Comparison of ENCODE assay signal across 1 cellular context in the genomic region with DNA sequence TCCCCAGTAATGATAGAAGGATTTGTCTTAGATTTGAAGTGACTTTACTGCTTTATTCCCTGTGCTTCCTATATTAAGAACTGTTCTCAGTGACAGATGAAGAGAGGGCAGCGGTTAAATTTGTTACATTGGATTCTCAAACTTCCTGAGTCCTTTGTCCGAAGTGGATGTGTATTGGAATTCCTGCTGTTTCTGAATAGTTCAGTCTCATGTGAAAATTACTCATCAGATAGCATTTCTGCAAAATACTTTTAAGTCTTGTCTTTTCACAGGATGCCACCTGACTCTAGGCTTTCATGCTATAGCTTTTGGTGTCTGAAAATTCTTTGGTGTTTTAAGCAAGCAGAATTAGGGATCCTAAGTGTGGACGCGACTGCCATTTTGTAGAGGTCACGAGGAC.
TF ChIP-seq lines count a peak whose summit lies in the region.

No MANE protein-coding gene starts in this region.

TF ChIP-seq in WTC11, 78 proteins besides CTCF, POLR2A, EP300 and RAD21 (continued from another document):
- TF ChIP-seq, protein P1, sequence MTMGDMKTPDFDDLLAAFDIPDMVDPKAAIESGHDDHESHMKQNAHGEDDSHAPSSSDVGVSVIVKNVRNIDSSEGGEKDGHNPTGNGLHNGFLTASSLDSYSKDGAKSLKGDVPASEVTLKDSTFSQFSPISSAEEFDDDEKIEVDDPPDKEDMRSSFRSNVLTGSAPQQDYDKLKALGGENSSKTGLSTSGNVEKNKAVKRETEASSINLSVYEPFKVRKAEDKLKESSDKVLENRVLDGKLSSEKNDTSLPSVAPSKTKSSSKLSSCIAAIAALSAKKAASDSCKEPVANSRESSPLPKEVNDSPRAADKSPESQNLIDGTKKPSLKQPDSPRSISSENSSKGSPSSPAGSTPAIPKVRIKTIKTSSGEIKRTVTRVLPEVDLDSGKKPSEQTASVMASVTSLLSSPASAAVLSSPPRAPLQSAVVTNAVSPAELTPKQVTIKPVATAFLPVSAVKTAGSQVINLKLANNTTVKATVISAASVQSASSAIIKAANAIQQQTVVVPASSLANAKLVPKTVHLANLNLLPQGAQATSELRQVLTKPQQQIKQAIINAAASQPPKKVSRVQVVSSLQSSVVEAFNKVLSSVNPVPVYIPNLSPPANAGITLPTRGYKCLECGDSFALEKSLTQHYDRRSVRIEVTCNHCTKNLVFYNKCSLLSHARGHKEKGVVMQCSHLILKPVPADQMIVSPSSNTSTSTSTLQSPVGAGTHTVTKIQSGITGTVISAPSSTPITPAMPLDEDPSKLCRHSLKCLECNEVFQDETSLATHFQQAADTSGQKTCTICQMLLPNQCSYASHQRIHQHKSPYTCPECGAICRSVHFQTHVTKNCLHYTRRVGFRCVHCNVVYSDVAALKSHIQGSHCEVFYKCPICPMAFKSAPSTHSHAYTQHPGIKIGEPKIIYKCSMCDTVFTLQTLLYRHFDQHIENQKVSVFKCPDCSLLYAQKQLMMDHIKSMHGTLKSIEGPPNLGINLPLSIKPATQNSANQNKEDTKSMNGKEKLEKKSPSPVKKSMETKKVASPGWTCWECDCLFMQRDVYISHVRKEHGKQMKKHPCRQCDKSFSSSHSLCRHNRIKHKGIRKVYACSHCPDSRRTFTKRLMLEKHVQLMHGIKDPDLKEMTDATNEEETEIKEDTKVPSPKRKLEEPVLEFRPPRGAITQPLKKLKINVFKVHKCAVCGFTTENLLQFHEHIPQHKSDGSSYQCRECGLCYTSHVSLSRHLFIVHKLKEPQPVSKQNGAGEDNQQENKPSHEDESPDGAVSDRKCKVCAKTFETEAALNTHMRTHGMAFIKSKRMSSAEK (CRISPR knock-in tag; IDR thresholded peaks at IDR 0.05; ENCODE audit: borderline replicate concordance) = no peak
- TF ChIP-seq, protein P2, sequence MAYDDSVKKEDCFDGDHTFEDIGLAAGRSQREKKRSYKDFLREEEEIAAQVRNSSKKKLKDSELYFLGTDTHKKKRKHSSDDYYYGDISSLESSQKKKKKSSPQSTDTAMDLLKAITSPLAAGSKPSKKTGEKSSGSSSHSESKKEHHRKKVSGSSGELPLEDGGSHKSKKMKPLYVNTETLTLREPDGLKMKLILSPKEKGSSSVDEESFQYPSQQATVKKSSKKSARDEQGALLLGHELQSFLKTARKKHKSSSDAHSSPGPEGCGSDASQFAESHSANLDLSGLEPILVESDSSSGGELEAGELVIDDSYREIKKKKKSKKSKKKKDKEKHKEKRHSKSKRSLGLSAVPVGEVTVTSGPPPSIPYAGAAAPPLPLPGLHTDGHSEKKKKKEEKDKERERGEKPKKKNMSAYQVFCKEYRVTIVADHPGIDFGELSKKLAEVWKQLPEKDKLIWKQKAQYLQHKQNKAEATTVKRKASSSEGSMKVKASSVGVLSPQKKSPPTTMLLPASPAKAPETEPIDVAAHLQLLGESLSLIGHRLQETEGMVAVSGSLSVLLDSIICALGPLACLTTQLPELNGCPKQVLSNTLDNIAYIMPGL (CRISPR knock-in tag; IDR thresholded peaks at IDR 0.05) = no peak
- no peak for TF ChIP-seq JAZF1 (CRISPR knock-in tag; IDR thresholded peaks at IDR 0.05)
- TF ChIP-seq E2F1 (CRISPR knock-in tag; IDR thresholded peaks at IDR 0.05) = no peak
- no peak for TF ChIP-seq TP53 (CRISPR knock-in tag; IDR thresholded peaks at IDR 0.05)
- TF ChIP-seq, protein P3, sequence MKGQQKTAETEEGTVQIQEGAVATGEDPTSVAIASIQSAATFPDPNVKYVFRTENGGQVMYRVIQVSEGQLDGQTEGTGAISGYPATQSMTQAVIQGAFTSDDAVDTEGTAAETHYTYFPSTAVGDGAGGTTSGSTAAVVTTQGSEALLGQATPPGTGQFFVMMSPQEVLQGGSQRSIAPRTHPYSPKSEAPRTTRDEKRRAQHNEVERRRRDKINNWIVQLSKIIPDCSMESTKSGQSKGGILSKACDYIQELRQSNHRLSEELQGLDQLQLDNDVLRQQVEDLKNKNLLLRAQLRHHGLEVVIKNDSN (CRISPR knock-in tag; IDR thresholded peaks at IDR 0.05) = no peak
- no peak for TF ChIP-seq MYBL2 (CRISPR knock-in tag; IDR thresholded peaks at IDR 0.05)
- no peak for TF ChIP-seq ATF1 (CRISPR knock-in tag; IDR thresholded peaks at IDR 0.05)
- TF ChIP-seq, protein P4, sequence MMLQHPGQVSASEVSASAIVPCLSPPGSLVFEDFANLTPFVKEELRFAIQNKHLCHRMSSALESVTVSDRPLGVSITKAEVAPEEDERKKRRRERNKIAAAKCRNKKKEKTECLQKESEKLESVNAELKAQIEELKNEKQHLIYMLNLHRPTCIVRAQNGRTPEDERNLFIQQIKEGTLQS (CRISPR knock-in tag; conservative IDR thresholded peaks at IDR 0.05) = no peak
- no peak for TF ChIP-seq RORB (CRISPR knock-in tag; IDR thresholded peaks at IDR 0.05)
- no peak for TF ChIP-seq ZNF425 (CRISPR knock-in tag; conservative IDR thresholded peaks at IDR 0.05)
- TF ChIP-seq RELA (CRISPR knock-in tag; IDR thresholded peaks at IDR 0.05; ENCODE audit: borderline replicate concordance) = no peak
